9 cellular contexts compared by ENCODE assay signal in the genomic region with DNA sequence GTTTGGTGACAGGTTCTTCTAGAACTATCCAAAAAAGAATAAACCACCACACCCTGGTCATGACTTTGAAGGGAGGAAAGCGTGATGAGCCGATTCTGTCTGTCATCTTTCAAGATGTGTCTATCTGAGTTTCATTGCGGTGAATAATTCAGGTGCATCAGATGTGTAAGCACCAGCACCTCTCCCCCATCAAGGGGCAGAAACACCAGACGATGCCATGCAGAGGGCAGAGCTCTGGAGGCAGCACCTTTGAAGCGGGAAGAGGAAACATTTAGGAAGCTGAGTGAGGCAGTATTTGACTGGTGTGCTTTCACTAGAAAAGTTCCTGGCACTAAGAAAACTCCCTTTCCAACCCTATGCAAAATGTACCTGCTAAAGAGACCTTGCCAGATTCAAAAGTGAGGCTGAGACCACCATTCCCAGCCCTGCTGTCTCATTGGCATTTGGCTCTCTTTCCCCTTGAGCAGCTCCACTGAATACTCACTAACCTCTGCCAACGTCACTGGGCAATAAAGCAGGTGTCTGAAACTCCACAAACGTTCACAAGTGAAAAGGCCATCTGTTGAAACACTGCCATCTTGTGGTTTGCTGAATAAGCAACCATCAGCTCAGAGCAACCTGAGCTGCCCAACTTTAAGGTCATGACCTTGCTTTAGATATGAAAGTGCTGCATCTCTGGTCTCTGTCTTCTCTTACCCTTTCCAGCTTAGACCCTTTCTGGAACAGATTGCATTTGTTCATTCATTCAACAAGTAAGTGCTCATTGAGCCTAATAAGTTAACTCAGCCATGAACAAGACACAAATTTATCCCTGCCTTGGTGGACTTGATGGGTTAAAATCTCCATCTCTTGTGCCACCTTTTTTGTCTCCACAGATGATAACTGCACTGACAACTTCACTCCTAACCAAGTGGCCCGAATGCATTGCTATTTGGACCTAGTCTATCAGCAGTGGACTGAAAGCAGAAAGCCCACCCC.
DNase-seq lines count a peak whose midpoint lies in the region; ATAC-seq and TF ChIP-seq lines count a peak whose summit lies in the region.
"Had no signal": no experiment of that assay in that cellular context is flagged by ENCODE, and none has a peak within 500 bp of the region (broad histone marks: within the 10 kb centered on the region; RNA-seq: fewer than 3 reads in every experiment).

No MANE protein-coding gene starts in this region.

- no peaks in the 10 kb centered on the region for H3K27me3 ChIP-seq in SU-DHL-6 (ENCODE audit: low read length)

- H3K4me3 Mint-ChIP-seq in activated naive CD8-positive, alpha-beta T cell treated with anti-CD3 and anti-CD28 coated beads, Interleukin-2, amount 50 U/mL, for 24 hours, result no peak overlapping the region
- H3K4me3 Mint-ChIP-seq: activated B cell treated with CpG ODN at 0.5 μM for 24 hours had no signal

- no peak overlapping the region for H3K4me3 ChIP-seq in SU-DHL-6 (ENCODE audit: insufficient read depth, low read length, poor library complexity, severe bottlenecking)

- H3K79me2 ChIP-seq in SU-DHL-6 (ENCODE audit: insufficient read depth, low read length), result no peaks in the 10 kb centered on the region

- no peaks in the 10 kb centered on the region for H3K4me1 Mint-ChIP-seq in activated naive CD8-positive, alpha-beta T cell treated with anti-CD3 and anti-CD28 coated beads, Interleukin-2, amount 50 U/mL, for 24 hours
- H3K4me1 Mint-ChIP-seq: activated B cell treated with CpG ODN at 0.5 μM for 24 hours had no signal

- ATAC-seq in GM18909 (IDR thresholded peaks at IDR 0.05; ENCODE audit: poor library complexity, unreplicated experiment) (peak; percentile 96), HG03045 (IDR thresholded peaks at IDR 0.05; ENCODE audit: unreplicated experiment) (peak; percentile 71)
- no peak for ATAC-seq in activated naive CD8-positive, alpha-beta T cell treated with anti-CD3 and anti-CD28 coated beads, Interleukin-2, amount 50 U/mL, for 24 hours

- H3K9me2 ChIP-seq in SU-DHL-6 (replicated peaks; ENCODE audit: insufficient read depth, low read length), result no peaks in the 10 kb centered on the region

- no peaks in the 10 kb centered on the region for H3K36me3 Mint-ChIP-seq in activated naive CD8-positive, alpha-beta T cell treated with anti-CD3 and anti-CD28 coated beads, Interleukin-2, amount 50 U/mL, for 24 hours (ENCODE audit: low read depth)

- H3F3A ChIP-seq in SU-DHL-6 (ENCODE audit: insufficient read depth), result no peaks in the 10 kb centered on the region

- peak; percentile 67 for TF ChIP-seq CTCF in SU-DHL-6 (IDR thresholded peaks at IDR 0.05; ENCODE audit: insufficient read depth, low read length, poor library complexity, severe bottlenecking)

- peak; percentile 59 for DNase-seq in COLO829 (ENCODE audit: low spot score)
- peak; percentile 92 for DNase-seq in NCI-H1694 treated with DMSO at 0.1 percent for 48 hours (lab: John Stamatoyannopoulos, UW)
- DNase-seq in germinal center (ENCODE audit: low spot score), result peak; percentile 20
- DNase-seq in renal cortical epithelial cell (ENCODE audit: low read depth), result peak; percentile 76
- DNase-seq in activated naive CD8-positive, alpha-beta T cell treated with anti-CD3 and anti-CD28 coated beads, Interleukin-2, amount 50 U/mL, for 24 hours, result no peak
- DNase-seq: activated B cell treated with CpG ODN at 0.5 μM for 24 hours had no signal

- H3K9ac ChIP-seq in SU-DHL-6 (ENCODE audit: low read length), result no peak overlapping the region

- H3K27ac ChIP-seq in SU-DHL-6 (ENCODE audit: low read depth, low read length), result no peak overlapping the region

- H3K36me3 ChIP-seq in SU-DHL-6 (ENCODE audit: low read length), result no peaks in the 10 kb centered on the region

- no peak overlapping the region for H3K4me2 ChIP-seq in SU-DHL-6 (ENCODE audit: low read depth, low read length, poor library complexity, severe bottlenecking)

- H3K9me3 Mint-ChIP-seq in activated naive CD8-positive, alpha-beta T cell treated with anti-CD3 and anti-CD28 coated beads, Interleukin-2, amount 50 U/mL, for 24 hours, result no peaks in the 10 kb centered on the region
- H3K9me3 Mint-ChIP-seq: activated B cell treated with CpG ODN at 0.5 μM for 24 hours had no signal

- no peaks in the 10 kb centered on the region for H3K9me3 ChIP-seq in SU-DHL-6 (ENCODE audit: insufficient read depth, low read length)

- no peak overlapping the region for H3K27ac Mint-ChIP-seq in activated naive CD8-positive, alpha-beta T cell treated with anti-CD3 and anti-CD28 coated beads, Interleukin-2, amount 50 U/mL, for 24 hours
- H3K27ac Mint-ChIP-seq: activated B cell treated with CpG ODN at 0.5 μM for 24 hours had no signal

- no peaks in the 10 kb centered on the region for H4K20me1 ChIP-seq in SU-DHL-6 (ENCODE audit: low read depth, low read length)

- no peak overlapping the region for H2AFZ ChIP-seq in SU-DHL-6 (ENCODE audit: low read depth, low read length, severe bottlenecking)

- H3K27me3 Mint-ChIP-seq in activated naive CD8-positive, alpha-beta T cell treated with anti-CD3 and anti-CD28 coated beads, Interleukin-2, amount 50 U/mL, for 24 hours, result peaks cover 2% of the 10 kb centered on the region
